15 cellular contexts compared by ENCODE assay signal in genomic region chr3:13700362-13700761, GRCh38.
A peak's percentile ranks its signal among the peaks of the same experiment; 100 is the strongest.
DNase-seq lines count a peak whose midpoint lies in the region; ATAC-seq, FAIRE-seq and TF ChIP-seq lines count a peak whose summit lies in the region.
"Had no signal": no experiment of that assay in that cellular context is flagged by ENCODE, and none has a peak within 500 bp of the region (broad histone marks: within the 10 kb centered on the region; RNA-seq: fewer than 3 reads in every experiment).

No MANE protein-coding gene starts in this region.

- intact Hi-C loops in HepG2 (cut with micrococcal nuclease; ENCODE audit: unreplicated experiment): no loop called here
- intact Hi-C loops in activated CD4-positive, alpha-beta memory T cell treated with anti-CD3 and anti-CD28 coated beads for 36 hours (cut with micrococcal nuclease): no loop called here
- intact Hi-C loops in activated T-helper 1 cell treated with anti-CD3 and anti-CD28 coated beads, Interleukin-12 subunit alpha, Interleukin-12 subunit beta, Interleukin-2, Interleukin-4 antibody, amounts not matched to agents 30 ng/mL and 10 ng/mL and 1 ng/mL, durations not matched to agents 14 hours and 24 hours and 36 hours (cut with micrococcal nuclease): no loop called here

- H3K27me3 ChIP-seq in H7 (ENCODE audit: control insufficient read depth, insufficient read depth, low read length): no peaks in the 10 kb centered on the region; the same call in 1 of the 2 replicates
- peaks cover 0 to 23% of the 10 kb centered on the region in 2 experiments; a peak in 3 of 5 replicates for H3K27me3 ChIP-seq in HepG2 (ENCODE audit: control insufficient read depth in 1 of 2, insufficient read depth in 2 of 2, low read length in 2 of 2)

- H2AFZ ChIP-seq in HepG2 (ENCODE audit: low read length): no peak overlapping the region

- no peaks in the 10 kb centered on the region for H3K36me3 Mint-ChIP-seq in activated CD4-positive, alpha-beta memory T cell treated with anti-CD3 and anti-CD28 coated beads for 36 hours
- H3K36me3 Mint-ChIP-seq in activated T-helper 1 cell treated with anti-CD3 and anti-CD28 coated beads, Interleukin-12 subunit alpha, Interleukin-12 subunit beta, Interleukin-2, Interleukin-4 antibody, amounts not matched to agents 30 ng/mL and 10 ng/mL and 1 ng/mL, durations not matched to agents 14 hours and 24 hours and 36 hours (ENCODE audit: low read depth): no peaks in the 10 kb centered on the region

- no peak for TF ChIP-seq POLR2A in HepG2 (IDR thresholded peaks at IDR 0.05; ENCODE audit: insufficient read depth in 1 of 2, low read depth in 2 of 2, low read length in 2 of 2)

- no peak overlapping the region for H3K27ac ChIP-seq in HepG2 (ENCODE audit: extremely low read length, insufficient read depth, low read length)

- in situ Hi-C loops in HepG2 (cut with HindIII; ENCODE audit: extremely low pct_ligation_motif_present, low pct_unique_long_range_greater_than_20kb): no loop called here

- no peak for FAIRE-seq in HepG2 (lab: Jason Lieb, UNC)

- no peak for TF ChIP-seq RAD21 in HepG2 (CRISPR knock-in tag; IDR thresholded peaks at IDR 0.05)

- H3K36me3 ChIP-seq in H7 (replicated peaks; ENCODE audit: control insufficient read depth, insufficient read depth, low read length): no peaks in the 10 kb centered on the region
- no peaks in the 10 kb centered on the region for H3K36me3 ChIP-seq in HepG2 (replicated peaks in 1 of 2; ENCODE audit: control insufficient read depth in 1 of 2, insufficient read depth in 2 of 2, low read length in 2 of 2)

- H3K4me1 Mint-ChIP-seq in activated CD4-positive, alpha-beta memory T cell treated with anti-CD3 and anti-CD28 coated beads for 36 hours (ENCODE audit: low read depth): no peaks in the 10 kb centered on the region
- no peaks in the 10 kb centered on the region for H3K4me1 Mint-ChIP-seq in activated T-helper 1 cell treated with anti-CD3 and anti-CD28 coated beads, Interleukin-12 subunit alpha, Interleukin-12 subunit beta, Interleukin-2, Interleukin-4 antibody, amounts not matched to agents 30 ng/mL and 10 ng/mL and 1 ng/mL, durations not matched to agents 14 hours and 24 hours and 36 hours (ENCODE audit: low read depth)

- DNase-seq in COLO668 (lab: John Stamatoyannopoulos, UW; ENCODE audit: unreplicated experiment): peak; percentile 2
- DNase-seq in H7: peak; percentile 80
- DNase-seq in ecto neural progenitor cell (ENCODE audit: low spot score): peak; percentile 61
- DNase-seq in HepG2 (ENCODE audit: low spot score): no peak
- no peak for DNase-seq in activated CD4-positive, alpha-beta memory T cell treated with anti-CD3 and anti-CD28 coated beads for 36 hours
- DNase-seq in cortex of kidney (lab: John Stamatoyannopoulos, UW): no peak
- no peak for DNase-seq in activated T-helper 1 cell treated with anti-CD3 and anti-CD28 coated beads, Interleukin-12 subunit alpha, Interleukin-12 subunit beta, Interleukin-2, Interleukin-4 antibody, amounts not matched to agents 30 ng/mL and 10 ng/mL and 1 ng/mL, durations not matched to agents 14 hours and 24 hours and 36 hours (ENCODE audit: low spot score)
- DNase-seq: AML-193, DMS153, KG1, NCI-H1436, NCI-H2029, NCI-H510A treated with DMSO at 0.1 percent for 48 hours, RPMI8226 had no signal

- TF ChIP-seq EP300 in HepG2 (IDR thresholded peaks at IDR 0.05; ENCODE audit: low read depth in 2 of 2, low read length in 2 of 2) (no peak), HepG2 (CRISPR knock-in tag; IDR thresholded peaks at IDR 0.05; ENCODE audit: borderline replicate concordance) (no peak)

- H3K4me3 Mint-ChIP-seq in activated CD4-positive, alpha-beta memory T cell treated with anti-CD3 and anti-CD28 coated beads for 36 hours: no peak overlapping the region
- no peak overlapping the region for H3K4me3 Mint-ChIP-seq in activated T-helper 1 cell treated with anti-CD3 and anti-CD28 coated beads, Interleukin-12 subunit alpha, Interleukin-12 subunit beta, Interleukin-2, Interleukin-4 antibody, amounts not matched to agents 30 ng/mL and 10 ng/mL and 1 ng/mL, durations not matched to agents 14 hours and 24 hours and 36 hours

- POLR2A ChIA-PET in HepG2 (lab: Yijun Ruan, JAX): no interaction called here
- POLR2A ChIA-PET in activated CD4-positive, alpha-beta memory T cell treated with anti-CD3 and anti-CD28 coated beads for 36 hours (lab: Charles Lee): no interaction called here

- no peaks in the 10 kb centered on the region for H3K9me3 Mint-ChIP-seq in activated CD4-positive, alpha-beta memory T cell treated with anti-CD3 and anti-CD28 coated beads for 36 hours
- peaks cover 23% of the 10 kb centered on the region for H3K9me3 Mint-ChIP-seq in activated T-helper 1 cell treated with anti-CD3 and anti-CD28 coated beads, Interleukin-12 subunit alpha, Interleukin-12 subunit beta, Interleukin-2, Interleukin-4 antibody, amounts not matched to agents 30 ng/mL and 10 ng/mL and 1 ng/mL, durations not matched to agents 14 hours and 24 hours and 36 hours

- no peak overlapping the region for H3K9ac ChIP-seq in HepG2 (ENCODE audit: insufficient read depth, low read depth, low read length)

- no peak overlapping the region for H3K4me2 ChIP-seq in HepG2 (ENCODE audit: low read depth, low read length)

- no peaks in the 10 kb centered on the region for H3K9me3 ChIP-seq in HepG2 (ENCODE audit: low read length)
- H3K9me3 ChIP-seq: Caco-2 had no signal

- ATAC-seq in HepG2: peak; percentile 46; the same call in 2 of the 3 replicates

- no peak for TF ChIP-seq CTCF in HepG2 (CRISPR knock-in tag; IDR thresholded peaks at IDR 0.05)

- H3K4me3 ChIP-seq in H7 (ENCODE audit: insufficient read depth, low read depth, low read length) (no peak overlapping the region), HepG2 (replicated peaks in 1 of 3; ENCODE audit: insufficient read depth in 1 of 3, low read depth in 2 of 3, low read length in 3 of 3) (no peak overlapping the region)

- no peaks in the 10 kb centered on the region for H3K4me1 ChIP-seq in HepG2 (ENCODE audit: insufficient read depth, low read length)
- H3K4me1 ChIP-seq: Caco-2 had no signal

- H4K20me1 ChIP-seq in HepG2 (ENCODE audit: insufficient read depth, low read length): no peaks in the 10 kb centered on the region

- H3K27me3 Mint-ChIP-seq in activated CD4-positive, alpha-beta memory T cell treated with anti-CD3 and anti-CD28 coated beads for 36 hours: peaks cover 3% of the 10 kb centered on the region
- H3K27me3 Mint-ChIP-seq in activated T-helper 1 cell treated with anti-CD3 and anti-CD28 coated beads, Interleukin-12 subunit alpha, Interleukin-12 subunit beta, Interleukin-2, Interleukin-4 antibody, amounts not matched to agents 30 ng/mL and 10 ng/mL and 1 ng/mL, durations not matched to agents 14 hours and 24 hours and 36 hours (ENCODE audit: insufficient read depth): peaks cover 2% of the 10 kb centered on the region

- CTCF ChIA-PET in HepG2 (lab: Yijun Ruan, JAX; ENCODE audit: low intra/inter-chr PET ratio, low total read pairs): no interaction called here
- CTCF ChIA-PET in activated CD4-positive, alpha-beta memory T cell treated with anti-CD3 and anti-CD28 coated beads for 36 hours (lab: Charles Lee): no interaction called here

- BruUV-seq in HepG2 (replicated peaks; lab: Mats Ljungman, UMichigan): no TSS peak

- H3K79me2 ChIP-seq in HepG2 (ENCODE audit: insufficient read depth, low read length): no peaks in the 10 kb centered on the region

- no peak overlapping the region for H3K27ac Mint-ChIP-seq in activated CD4-positive, alpha-beta memory T cell treated with anti-CD3 and anti-CD28 coated beads for 36 hours
- no peak overlapping the region for H3K27ac Mint-ChIP-seq in activated T-helper 1 cell treated with anti-CD3 and anti-CD28 coated beads, Interleukin-12 subunit alpha, Interleukin-12 subunit beta, Interleukin-2, Interleukin-4 antibody, amounts not matched to agents 30 ng/mL and 10 ng/mL and 1 ng/mL, durations not matched to agents 14 hours and 24 hours and 36 hours

- WGBS in HepG2 (ENCODE audit: low lambda C conversion rate): 23% methylated on average over 7 of the region's 7 CpGs

TF ChIP-seq in HepG2, 621 proteins besides CTCF, POLR2A, EP300 and RAD21:
- TF ChIP-seq TMF1 (CRISPR knock-in tag; IDR thresholded peaks at IDR 0.05; ENCODE audit: low read depth): no peak
- TF ChIP-seq, protein P1, sequence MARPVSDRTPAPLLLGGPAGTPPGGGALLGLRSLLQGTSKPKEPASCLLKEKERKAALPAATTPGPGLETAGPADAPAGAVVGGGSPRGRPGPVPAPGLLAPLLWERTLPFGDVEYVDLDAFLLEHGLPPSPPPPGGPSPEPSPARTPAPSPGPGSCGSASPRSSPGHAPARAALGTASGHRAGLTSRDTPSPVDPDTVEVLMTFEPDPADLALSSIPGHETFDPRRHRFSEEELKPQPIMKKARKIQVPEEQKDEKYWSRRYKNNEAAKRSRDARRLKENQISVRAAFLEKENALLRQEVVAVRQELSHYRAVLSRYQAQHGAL (CRISPR knock-in tag; IDR thresholded peaks at IDR 0.05; ENCODE audit: not compliant biosample characterization): no peak
- TF ChIP-seq SAFB2 (CRISPR knock-in tag; IDR thresholded peaks at IDR 0.05; ENCODE audit: borderline replicate concordance, low read depth): no peak
- no peak for TF ChIP-seq IRF2 (CRISPR knock-in tag; IDR thresholded peaks at IDR 0.05)
- no peak for TF ChIP-seq CENPX (CRISPR knock-in tag; IDR thresholded peaks at IDR 0.05)
- TF ChIP-seq HNRNPH1 (optimal IDR thresholded peaks at IDR 0.05; ENCODE audit: low read depth, low read length): no peak
- TF ChIP-seq, protein P2, sequence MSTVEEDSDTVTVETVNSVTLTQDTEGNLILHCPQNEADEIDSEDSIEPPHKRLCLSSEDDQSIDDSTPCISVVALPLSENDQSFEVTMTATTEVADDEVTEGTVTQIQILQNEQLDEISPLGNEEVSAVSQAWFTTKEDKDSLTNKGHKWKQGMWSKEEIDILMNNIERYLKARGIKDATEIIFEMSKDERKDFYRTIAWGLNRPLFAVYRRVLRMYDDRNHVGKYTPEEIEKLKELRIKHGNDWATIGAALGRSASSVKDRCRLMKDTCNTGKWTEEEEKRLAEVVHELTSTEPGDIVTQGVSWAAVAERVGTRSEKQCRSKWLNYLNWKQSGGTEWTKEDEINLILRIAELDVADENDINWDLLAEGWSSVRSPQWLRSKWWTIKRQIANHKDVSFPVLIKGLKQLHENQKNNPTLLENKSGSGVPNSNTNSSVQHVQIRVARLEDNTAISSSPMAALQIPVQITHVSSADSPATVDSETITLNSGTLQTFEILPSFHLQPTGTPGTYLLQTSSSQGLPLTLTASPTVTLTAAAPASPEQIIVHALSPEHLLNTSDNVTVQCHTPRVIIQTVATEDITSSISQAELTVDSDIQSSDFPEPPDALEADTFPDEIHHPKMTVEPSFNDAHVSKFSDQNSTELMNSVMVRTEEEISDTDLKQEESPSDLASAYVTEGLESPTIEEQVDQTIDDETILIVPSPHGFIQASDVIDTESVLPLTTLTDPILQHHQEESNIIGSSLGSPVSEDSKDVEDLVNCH (CRISPR knock-in tag; IDR thresholded peaks at IDR 0.05): no peak
- TF ChIP-seq ZNF607 (CRISPR knock-in tag; IDR thresholded peaks at IDR 0.05; ENCODE audit: borderline replicate concordance): no peak
- no peak for TF ChIP-seq ZNF589 (CRISPR knock-in tag; conservative IDR thresholded peaks at IDR 0.05)
- no peak for TF ChIP-seq RFX5 (IDR thresholded peaks at IDR 0.05; ENCODE audit: low read depth, low read length)

Comparison
In these comparisons a context has a peak if more than half of its experiments do, and no peak if none do; other contexts are left out.
1. DNase-seq: peak in COLO668 (single experiment), H7 (single experiment) and ecto neural progenitor cell (single experiment); none in HepG2 (single experiment), activated CD4-positive, alpha-beta memory T cell treated with anti-CD3 and anti-CD28 coated beads for 36 hours (single experiment), cortex of kidney (single experiment) and activated T-helper 1 cell treated with anti-CD3 and anti-CD28 coated beads, Interleukin-12 subunit alpha, Interleukin-12 subunit beta, Interleukin-2, Interleukin-4 antibody, amounts not matched to agents 30 ng/mL and 10 ng/mL and 1 ng/mL, durations not matched to agents 14 hours and 24 hours and 36 hours (single experiment).